Comparison of ENCODE assay signal across 16 cellular contexts in the genomic region with DNA sequence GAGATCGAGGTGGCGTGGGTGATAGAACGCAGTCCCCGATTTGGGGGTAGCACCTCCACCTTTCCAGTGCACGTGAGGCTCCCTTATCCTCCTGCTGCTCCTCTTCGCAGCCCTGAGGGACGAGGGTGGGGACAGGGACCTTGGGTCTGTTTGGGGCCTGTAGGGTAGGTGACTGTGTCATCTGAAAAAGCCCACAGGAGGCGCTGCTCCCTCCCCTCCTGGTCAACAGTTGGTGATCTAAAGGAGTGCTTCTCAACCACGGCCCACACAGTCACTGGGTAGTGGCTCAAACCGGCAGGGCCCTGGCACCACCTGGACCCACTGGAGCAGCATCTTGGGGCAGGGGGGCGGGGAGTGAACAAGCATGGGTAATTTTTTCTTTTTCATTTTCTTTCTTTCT. TPM values are rescaled to one million over a fixed set of nuclear protein-coding genes. Genes with fewer than 3 reads are reported as not detected.
A peak's percentile ranks its signal among the peaks of the same experiment; 100 is the strongest.
DNase-seq lines count a peak whose midpoint lies in the region; ATAC-seq and TF ChIP-seq lines count a peak whose summit lies in the region.
"Had no signal": no experiment of that assay in that cellular context is flagged by ENCODE, and none has a peak within 500 bp of the region (broad histone marks: within the 10 kb centered on the region; RNA-seq: fewer than 3 reads in every experiment).

No MANE protein-coding gene starts in this region.

- no peak overlapping the region for H3K27ac Mint-ChIP-seq in activated CD4-positive, alpha-beta T cell treated with anti-CD3 and anti-CD28 coated beads, Interleukin-2, amount 10 ng/mL, durations not matched to agents 24 days and 14 days

- no peak for TF ChIP-seq POLR2A in transverse colon (IDR thresholded peaks at IDR 0.05)

- peak overlapping the region; percentile 52 to 70 (median 60) for H3K27ac ChIP-seq in transverse colon
- H3K27ac ChIP-seq: adrenal gland, SJSA1, tibial artery had no signal

- intact Hi-C loops in activated CD4-positive, alpha-beta T cell treated with anti-CD3 and anti-CD28 coated beads, Interleukin-2, amount 10 ng/mL, durations not matched to agents 24 days and 14 days (cut with micrococcal nuclease), result no loop called here
- intact Hi-C loops in transverse colon (cut with DNase I; ENCODE audit: low total_unique reads), result no loop called here

- TF ChIP-seq CTCF in cardiac fibroblast (IDR thresholded peaks at IDR 0.05; ENCODE audit: low read depth, low read length), result peak; percentile 7
- no peak for TF ChIP-seq CTCF in transverse colon (IDR thresholded peaks at IDR 0.05)

- WGBS in transverse colon (ENCODE audit: low coverage in 1 of 2), 2 donors, result 79 to 92% methylated on average over 2 to 11 of the region's 11 CpGs

- H3K36me3 Mint-ChIP-seq in activated CD4-positive, alpha-beta T cell treated with anti-CD3 and anti-CD28 coated beads, Interleukin-2, amount 10 ng/mL, durations not matched to agents 24 days and 14 days (ENCODE audit: low read depth), result no peaks in the 10 kb centered on the region

- H3K4me3 Mint-ChIP-seq in activated CD4-positive, alpha-beta T cell treated with anti-CD3 and anti-CD28 coated beads, Interleukin-2, amount 10 ng/mL, durations not matched to agents 24 days and 14 days, result no peak overlapping the region

- no peaks in the 10 kb centered on the region for H3K36me3 ChIP-seq in transverse colon
- H3K36me3 ChIP-seq: adrenal gland had no signal

- peak; percentile 9 for DNase-seq in activated CD4-positive, alpha-beta T cell treated with anti-CD3 and anti-CD28 coated beads for 48 hours
- DNase-seq in activated CD4-positive, alpha-beta T cell treated with anti-CD3 and anti-CD28 coated beads, Interleukin-2, amount 10 ng/mL, durations not matched to agents 24 days and 14 days, result no peak
- DNase-seq in HT1080 (ENCODE audit: low read depth) (peak; percentile 12), cardiac fibroblast (ENCODE audit: low read depth in 2 of 2) (no peak), transverse colon (no peak), NCI-H2227 treated with DMSO at 0.1 percent for 48 hours (lab: John Stamatoyannopoulos, UW) (no peak), DMS153 (lab: John Stamatoyannopoulos, UW) (no peak)
- DNase-seq: Calu3; NCI-H1694; posterior cingulate gyrus; stimulated activated CD4-positive, alpha-beta T cell treated with anti-CD3 and anti-CD28 coated beads, Interleukin-15, amount 100 ng/mL, for 24 hours; tibial artery had no signal

- H3K27me3 Mint-ChIP-seq in activated CD4-positive, alpha-beta T cell treated with anti-CD3 and anti-CD28 coated beads, Interleukin-2, amount 10 ng/mL, durations not matched to agents 24 days and 14 days, result peaks cover 24% of the 10 kb centered on the region
- H3K27me3 Mint-ChIP-seq: IgD-negative memory B cell had no signal

- in situ Hi-C loops in transverse colon (cut with MboI; ENCODE audit: low pct_ligation_motif_present in 1 of 4, low pct_unique_long_range_greater_than_20kb in 1 of 4, low sequenced_read_pairs in 3 of 4), result loop anchor here in 1 of 4 donors (5.0 kb wide), 1 partner anchor 76 kb away; no protein-coding TSS in a partner anchor

- H3K9me3 ChIP-seq in transverse colon, result no peaks in the 10 kb centered on the region
- H3K9me3 ChIP-seq: adrenal gland, SJSA1, tibial artery had no signal

- no peaks in the 10 kb centered on the region for H3K9me3 Mint-ChIP-seq in activated CD4-positive, alpha-beta T cell treated with anti-CD3 and anti-CD28 coated beads, Interleukin-2, amount 10 ng/mL, durations not matched to agents 24 days and 14 days
- H3K9me3 Mint-ChIP-seq: IgD-negative memory B cell had no signal

- peaks cover 0 to 40% (median 16%) of the 10 kb centered on the region in 4 donors for H3K4me1 ChIP-seq in transverse colon
- H3K4me1 ChIP-seq: SJSA1, tibial artery had no signal

- H3K4me1 Mint-ChIP-seq in activated CD4-positive, alpha-beta T cell treated with anti-CD3 and anti-CD28 coated beads, Interleukin-2, amount 10 ng/mL, durations not matched to agents 24 days and 14 days, result peaks cover 10% of the 10 kb centered on the region

- no peak for TF ChIP-seq EP300 in transverse colon (IDR thresholded peaks at IDR 0.05; ENCODE audit: low read depth)

- no peaks in the 10 kb centered on the region for H3K27me3 ChIP-seq in transverse colon
- H3K27me3 ChIP-seq: adrenal gland, SJSA1, tibial artery had no signal

- ATAC-seq in GM19023 (IDR thresholded peaks at IDR 0.05; ENCODE audit: unreplicated experiment), result no peak

- H3K4me3 ChIP-seq in cardiac fibroblast (replicated peaks in 1 of 2; ENCODE audit: low read depth in 2 of 2, low read length in 2 of 2) (no peak overlapping the region), transverse colon (no peak overlapping the region)
- H3K4me3 ChIP-seq: adrenal gland, SJSA1, tibial artery had no signal

RNA-seq across cellular contexts. Expression of a gene that starts 7.1 kb away (rescaled TPM):
- total RNA-seq in activated CD4-positive, alpha-beta T cell treated with anti-CD3 and anti-CD28 coated beads, Interleukin-2, amount 10 ng/mL, durations not matched to agents 24 days and 14 days, result 1.3 and 2.1 TPM in 2 replicates
- total RNA-seq in HT1080 (2014; rRNA removed; shearing (Covaris generic)), result 9.9 and 12.4 TPM in 2 replicates
- 4.2 and 4.5 TPM in 2 replicates for polyA plus RNA-seq in HT1080 (2015; cell fraction: cytosol; rRNA removed)
- 11.7 and 12.7 TPM in 2 replicates for polyA plus RNA-seq in HT1080 (2015; cell fraction: nucleus; rRNA removed)
- total RNA-seq in transverse colon, result 100 to 1,000 TPM in 2 of 4 donors, 10 to 100 TPM in 2; 52.7 to 107 (median 82.7) TPM

RNA-seq across cellular contexts. Expression of a gene that starts 46.6 kb away (rescaled TPM):
- total RNA-seq in activated CD4-positive, alpha-beta T cell treated with anti-CD3 and anti-CD28 coated beads, Interleukin-2, amount 10 ng/mL, durations not matched to agents 24 days and 14 days, result not detected in 2 replicates
- 0.39 and 2.2 TPM in 2 replicates for total RNA-seq in HT1080 (2014; rRNA removed; shearing (Covaris generic))
- polyA plus RNA-seq in HT1080 (2015; cell fraction: cytosol; rRNA removed), result 25.7 and 32.3 TPM in 2 replicates
- polyA plus RNA-seq in HT1080 (2015; cell fraction: nucleus; rRNA removed), result 23.7 and 26.6 TPM in 2 replicates
- 10 to 100 TPM in 3 of 4 donors, 1 to 10 TPM in 1; 6.7 to 39.4 (median 17.9) TPM for total RNA-seq in transverse colon
- polyA plus RNA-seq: IgD-negative memory B cell had no signal

Comparison
In these comparisons a context has a peak if more than half of its experiments do, and no peak if none do; other contexts are left out.
1. DNase-seq: peak in activated CD4-positive, alpha-beta T cell treated with anti-CD3 and anti-CD28 coated beads for 48 hours (single experiment) and HT1080 (single experiment); none in activated CD4-positive, alpha-beta T cell treated with anti-CD3 and anti-CD28 coated beads, Interleukin-2, amount 10 ng/mL, durations not matched to agents 24 days and 14 days (single experiment), cardiac fibroblast (0 of 2), transverse colon (single experiment), NCI-H2227 treated with DMSO at 0.1 percent for 48 hours (single experiment) and DMS153 (single experiment).